11 cellular contexts compared by ENCODE assay signal in the genomic region with DNA sequence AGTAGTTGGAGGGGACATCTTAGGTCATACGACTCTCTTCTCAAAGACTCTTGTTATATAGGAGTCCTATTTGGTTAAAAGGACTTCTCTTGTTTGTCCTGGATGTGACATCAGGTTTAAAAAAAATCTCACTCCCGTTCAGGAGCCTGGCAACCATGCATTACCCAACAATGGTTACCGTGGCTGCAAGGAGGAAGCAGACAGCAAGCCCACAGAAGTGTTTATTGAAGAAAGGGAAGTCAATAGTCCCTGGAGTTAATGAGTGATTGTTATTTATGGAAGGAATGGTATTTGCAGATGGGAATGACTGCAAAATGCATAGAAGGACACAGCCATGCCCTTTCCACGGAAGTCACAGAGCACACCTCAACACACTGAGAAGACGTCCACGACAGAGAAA.
DNase-seq lines count a peak whose midpoint lies in the region; ATAC-seq and TF ChIP-seq lines count a peak whose summit lies in the region.
"Had no signal": no experiment of that assay in that cellular context is flagged by ENCODE, and none has a peak within 500 bp of the region (broad histone marks: within the 10 kb centered on the region; RNA-seq: fewer than 3 reads in every experiment).

No MANE protein-coding gene starts in this region.

- H3K4me3 ChIP-seq in ovary (no peak overlapping the region), gastroesophageal sphincter (no peak overlapping the region)

- H3K4me1 Mint-ChIP-seq in naive B cell: peaks cover 2 to 10% (median 9%) of the 10 kb centered on the region in 3 donors

- ATAC-seq in Right ventricle myocardium superior (ENCODE audit: poor library complexity) (peak; percentile 61), naive B cell (ENCODE audit: low read depth in 2 of 2) (peak; percentile 68 to 84), gastroesophageal sphincter (no peak), HG02870 (IDR thresholded peaks at IDR 0.05; ENCODE audit: unreplicated experiment) (no peak)
- ATAC-seq: esophagus mucosa had no signal

- intact Hi-C loops in Right ventricle myocardium superior (cut with DNase I) (no loop called here), ovary (cut with DNase I) (no loop called here)

- no peaks in the 10 kb centered on the region for H3K36me3 Mint-ChIP-seq in naive B cell
- H3K36me3 Mint-ChIP-seq: brain had no signal

- no peak overlapping the region for H3K27ac Mint-ChIP-seq in naive B cell
- H3K27ac Mint-ChIP-seq: brain had no signal

- H3K27me3 Mint-ChIP-seq in naive B cell: no peaks in the 10 kb centered on the region

- no peak overlapping the region for H3K4me3 Mint-ChIP-seq in naive B cell
- H3K4me3 Mint-ChIP-seq: brain had no signal

- no peaks in the 10 kb centered on the region for H3K27me3 ChIP-seq in ovary
- H3K27me3 ChIP-seq in gastroesophageal sphincter: peaks cover 12% of the 10 kb centered on the region

- H3K36me3 ChIP-seq in ovary (no peaks in the 10 kb centered on the region), gastroesophageal sphincter (no peaks in the 10 kb centered on the region)

- no peaks in the 10 kb centered on the region for H3K9me3 ChIP-seq in ovary
- no peaks in the 10 kb centered on the region for H3K9me3 ChIP-seq in gastroesophageal sphincter

- no peak for TF ChIP-seq POLR2A in ovary (IDR thresholded peaks at IDR 0.05)
- no peak for TF ChIP-seq POLR2A in gastroesophageal sphincter (IDR thresholded peaks at IDR 0.05)

- no peaks in the 10 kb centered on the region for H3K9me3 Mint-ChIP-seq in naive B cell

- DNase-seq in DMS53 treated with DMSO at 0.1 percent for 48 hours (lab: John Stamatoyannopoulos, UW; ENCODE audit: unreplicated experiment) (peak; percentile 62), NCI-H2107 treated with DMSO at 0.1 percent for 48 hours (lab: John Stamatoyannopoulos, UW; ENCODE audit: unreplicated experiment) (peak; percentile 47), Right ventricle myocardium superior (no peak), naive B cell (no peak), ovary (no peak), cerebellar nuclear complex (lab: John Stamatoyannopoulos, UW) (no peak)
- DNase-seq: left cardiac atrium had no signal

- H3K4me1 ChIP-seq in ovary (ENCODE audit: insufficient read depth) (peaks cover 4% of the 10 kb centered on the region), gastroesophageal sphincter (no peaks in the 10 kb centered on the region)

- WGBS in ovary, 3 donors: 79 to 86% (median 80%) methylated on average over 6 of the region's 6 CpGs
- WGBS in gastroesophageal sphincter (ENCODE audit: low coverage in 1 of 2), 2 donors: 66 to 74% methylated on average over 3 to 6 of the region's 6 CpGs

- TF ChIP-seq CTCF in ovary (IDR thresholded peaks at IDR 0.05) (no peak), gastroesophageal sphincter (IDR thresholded peaks at IDR 0.05) (no peak)

- no peak overlapping the region for H3K27ac ChIP-seq in ovary
- H3K27ac ChIP-seq in gastroesophageal sphincter: no peak overlapping the region

- no peak for TF ChIP-seq EP300 in ovary (IDR thresholded peaks at IDR 0.05)
- no peak for TF ChIP-seq EP300 in gastroesophageal sphincter (IDR thresholded peaks at IDR 0.05)

Comparison
In these comparisons a context has a peak if more than half of its experiments do, and no peak if none do; other contexts are left out.
1. DNase-seq: peak in DMS53 treated with DMSO at 0.1 percent for 48 hours (single experiment) and NCI-H2107 treated with DMSO at 0.1 percent for 48 hours (single experiment); none in Right ventricle myocardium superior (single experiment), naive B cell (single experiment), ovary (0 of 5) and cerebellar nuclear complex (0 of 2).
2. ATAC-seq: peak in Right ventricle myocardium superior (single experiment) and naive B cell (2 of 2); none in gastroesophageal sphincter (single experiment) and HG02870 (single experiment).